9 cellular contexts compared by ENCODE assay signal in the genomic region with DNA sequence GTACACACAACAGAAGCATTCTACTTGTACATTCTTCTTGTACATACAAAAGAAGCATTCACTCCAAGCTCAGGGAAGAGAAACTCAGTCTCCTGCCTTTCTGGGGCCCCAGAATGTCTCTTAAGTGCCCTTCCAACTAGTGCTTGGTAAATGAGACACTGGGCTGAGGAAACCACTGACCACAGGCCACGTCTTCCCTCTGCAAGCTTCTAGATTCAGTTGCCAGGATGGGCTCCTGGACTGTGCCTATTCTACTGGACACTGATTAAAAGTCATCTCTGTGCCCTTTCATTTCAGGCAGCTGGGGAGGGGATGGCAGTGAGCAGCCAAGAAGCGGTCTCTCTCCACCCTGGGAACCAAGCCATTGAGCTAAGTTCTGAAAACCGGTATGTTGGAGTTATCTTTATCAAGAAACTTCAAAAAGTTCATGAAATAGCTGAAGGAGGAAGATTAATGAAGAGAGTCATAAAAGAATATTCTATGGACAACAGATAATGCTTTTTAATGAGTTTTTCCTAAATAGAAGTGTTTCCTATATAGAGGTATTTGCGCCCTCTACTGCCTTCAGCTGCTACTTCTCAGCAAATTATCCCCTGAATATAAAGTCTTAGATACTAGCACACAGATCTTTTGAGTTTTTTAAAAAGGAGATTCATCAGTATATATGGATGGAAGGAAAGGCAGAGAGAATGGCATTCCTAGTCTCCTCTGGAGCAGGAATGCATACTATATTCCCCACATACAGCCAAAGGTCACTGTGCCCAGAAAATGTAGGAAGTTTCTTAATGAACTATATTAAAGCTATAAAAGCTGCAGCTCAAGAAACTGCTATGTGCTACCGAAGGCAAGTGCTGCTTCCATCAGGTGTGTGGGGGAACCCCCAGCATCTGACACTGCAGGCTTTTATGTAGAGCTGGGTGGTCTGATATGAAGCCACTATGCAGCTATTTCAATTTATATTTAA. TPM values are rescaled to one million over a fixed set of nuclear protein-coding genes. Genes with fewer than 3 reads are reported as not detected.
DNase-seq lines count a peak whose midpoint lies in the region; ATAC-seq, FAIRE-seq and TF ChIP-seq lines count a peak whose summit lies in the region.
"Had no signal": no experiment of that assay in that cellular context is flagged by ENCODE, and none has a peak within 500 bp of the region (broad histone marks: within the 10 kb centered on the region; RNA-seq: fewer than 3 reads in every experiment).

No MANE protein-coding gene starts in this region.

- TF ChIP-seq CTCF in D721Med (IDR thresholded peaks at IDR 0.05; ENCODE audit: insufficient read depth, missing control alignments) (peak; percentile 27), body of pancreas (IDR thresholded peaks at IDR 0.05) (peak in 4 of 7 experiments; percentile 13 to 43 (median 38))

- TF ChIP-seq POLR2A in body of pancreas (IDR thresholded peaks at IDR 0.05): no peak

- intact Hi-C loops in body of pancreas (cut with DNase I): no loop called here

- peak overlapping the region in 1 of 4 donors; percentile 27 for H3K27ac ChIP-seq in body of pancreas

- no peaks in the 10 kb centered on the region for H3K27me3 ChIP-seq in body of pancreas

- no peaks in the 10 kb centered on the region for H3K36me3 ChIP-seq in body of pancreas (replicated peaks in 1 of 2; ENCODE audit: insufficient read depth in 1 of 2, low read depth in 2 of 2)

- no peak for ATAC-seq in body of pancreas
- ATAC-seq in HG03571 (IDR thresholded peaks at IDR 0.05; ENCODE audit: unreplicated experiment): no peak

- 69% methylated on average over 5 of the region's 5 CpGs for WGBS in body of pancreas, 2 donors

- H3K9me3 ChIP-seq in body of pancreas: no peaks in the 10 kb centered on the region

- H3K4me3 ChIP-seq in body of pancreas: no peak overlapping the region

- DNase-seq in D721Med (ENCODE audit: insufficient read length, low spot score) (no peak), HTR-8/SVneo (ENCODE audit: insufficient read length, low spot score) (peak; percentile 54), body of pancreas (peak in 1 of 4 donors; percentile 18), medulla oblongata (ENCODE audit: extremely low spot score) (peak; percentile 78), T-helper 9 cell (no peak), GM19240 (ENCODE audit: insufficient read length, low spot score) (no peak), middle frontal gyrus (ENCODE audit: extremely low spot score, low spot score) (no peak)

- FAIRE-seq in D721Med (lab: Jason Lieb, UNC): no peak
- FAIRE-seq in HTR-8/SVneo (lab: Jason Lieb, UNC): no peak

- peaks cover 29% of the 10 kb centered on the region for H3K4me1 ChIP-seq in body of pancreas

RNA-seq across cellular contexts. Expression of a gene that starts 8.4 kb away (rescaled TPM):
- not detected for total RNA-seq in body of pancreas
- total RNA-seq: T-helper 1 cell treated with Interleukin-12 subunit alpha and Interleukin-12 subunit beta and Interleukin-4 antibody, amounts not matched to agents 30 ng/mL and 1 ng/mL, for 36 hours had no signal

RNA-seq across cellular contexts. Expression of a gene that starts 23.0 kb away (rescaled TPM):
- total RNA-seq in body of pancreas: 1 to 10 TPM; 1.3 to 7.0 TPM

RNA-seq across cellular contexts. Expression of a gene that starts 41.6 kb away (rescaled TPM):
- 1 to 10 TPM; 2.3 to 3.9 TPM for total RNA-seq in body of pancreas

RNA-seq across cellular contexts. Expression of a gene that starts 44.9 kb away (rescaled TPM):
- 10 to 100 TPM in 1 of 2 donors, 1 to 10 TPM in 1; 1.6 to 11.7 TPM for total RNA-seq in body of pancreas

Comparison
In these comparisons a context has a peak if more than half of its experiments do, and no peak if none do; other contexts are left out.
1. DNase-seq: peak in HTR-8/SVneo (single experiment) and medulla oblongata (single experiment); none in D721Med (single experiment), T-helper 9 cell (single experiment), GM19240 (single experiment) and middle frontal gyrus (single experiment).